In the genomic region with DNA sequence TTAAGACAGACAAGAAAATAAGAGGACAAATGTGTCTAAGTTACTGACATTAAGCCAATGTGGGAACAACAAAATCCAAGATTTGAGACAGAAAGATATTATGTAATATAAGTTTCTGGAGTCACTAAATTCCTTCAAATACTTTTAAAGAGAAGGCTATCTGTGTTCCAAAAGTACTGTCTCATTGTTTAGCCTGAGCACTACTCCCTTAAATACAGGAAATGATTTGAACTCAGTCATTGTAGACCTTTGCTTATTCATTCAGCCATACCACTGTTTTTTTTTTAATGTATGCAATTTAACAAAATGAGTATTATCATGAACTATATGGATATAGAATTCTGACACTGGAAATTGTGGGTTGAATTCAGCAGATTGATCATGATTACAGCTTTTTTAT, we compare ENCODE assay signal across 22 cellular contexts.
"Had no signal": no experiment of that assay in that cellular context is flagged by ENCODE, and none has a peak within 500 bp of the region (broad histone marks: within the 10 kb centered on the region; RNA-seq: fewer than 3 reads in every experiment).

No MANE protein-coding gene starts in this region.

- H3K27ac ChIP-seq: ascending aorta, brain microvascular endothelial cell, coronary artery, gastroesophageal sphincter, right atrium auricular region, spleen, testis, uterus had no signal

- H3K4me3 Mint-ChIP-seq: activated CD8-positive, alpha-beta T cell treated with anti-CD3 and anti-CD28 coated beads, Interleukin-2, amount 10 ng/mL, durations not matched to agents 7 days and 5 days; naive thymus-derived CD8-positive, alpha-beta T cell had no signal

- H3K36me3 ChIP-seq: ascending aorta, brain microvascular endothelial cell, gastroesophageal sphincter, right atrium auricular region, spleen, uterus had no signal

- DNase-seq: activated CD4-positive, alpha-beta T cell treated with anti-CD3 and anti-CD28 coated beads for 1 hour; activated CD4-positive, alpha-beta T cell treated with anti-CD3 and anti-CD28 coated beads, Interleukin-2, amount 50 U/mL, for 1 hour; activated CD8-positive, alpha-beta T cell treated with anti-CD3 and anti-CD28 coated beads, Interleukin-2, amount 10 ng/mL, durations not matched to agents 7 days and 5 days; activated gamma-delta T cell treated with Interleukin-2 at 50 U/mL for 16 hours; brain microvascular endothelial cell; head of caudate nucleus; islet precursor cell; naive thymus-derived CD8-positive, alpha-beta T cell; spleen; stimulated activated CD4-positive, alpha-beta T cell treated with anti-CD3 and anti-CD28 coated beads, Interleukin-4, amount 100 ng/mL, for 1 hour; stimulated activated naive CD4-positive, alpha-beta T cell; T-helper 1 cell; testis; trophoblast cell; uterus had no signal

- H3K36me3 Mint-ChIP-seq: activated naive CD4-positive, alpha-beta T cell treated with anti-CD3 and anti-CD28 coated beads, Interleukin-2, amount 50 U/mL, for 72 hours; naive thymus-derived CD8-positive, alpha-beta T cell had no signal

- H3K4me1 Mint-ChIP-seq: naive thymus-derived CD8-positive, alpha-beta T cell had no signal

- H3K4me1 ChIP-seq: ascending aorta, right atrium auricular region, spleen, testis, uterus had no signal

- H3K9me3 ChIP-seq: ascending aorta, gastroesophageal sphincter, right atrium auricular region, testis, uterus had no signal

- H3K4me3 ChIP-seq: ascending aorta, coronary artery, gastroesophageal sphincter, lung, right atrium auricular region, spleen, testis, uterus had no signal

- H3K27me3 Mint-ChIP-seq: naive thymus-derived CD8-positive, alpha-beta T cell had no signal

- H3K27me3 ChIP-seq: ascending aorta, brain microvascular endothelial cell, gastroesophageal sphincter, right atrium auricular region, spleen, testis, uterus had no signal

- H3K27ac Mint-ChIP-seq: activated CD8-positive, alpha-beta T cell treated with anti-CD3 and anti-CD28 coated beads, Interleukin-2, amount 10 ng/mL, durations not matched to agents 7 days and 5 days; activated naive CD4-positive, alpha-beta T cell treated with anti-CD3 and anti-CD28 coated beads, Interleukin-2, amount 50 U/mL, for 72 hours; naive thymus-derived CD8-positive, alpha-beta T cell; progenitor cell of endocrine pancreas had no signal
